18 cellular contexts compared by ENCODE assay signal in genomic region chr2:232863996-232864395, GRCh38.
"Had no signal": no experiment of that assay in that cellular context is flagged by ENCODE, and none has a peak within 500 bp of the region (broad histone marks: within the 10 kb centered on the region; RNA-seq: fewer than 3 reads in every experiment).

No MANE protein-coding gene starts in this region.

- H3K27me3 ChIP-seq: dorsolateral prefrontal cortex, right atrium auricular region, stomach, thyroid gland had no signal

- H3K9me3 ChIP-seq: lower lobe of right lung, prostate gland, right atrium auricular region, stomach, thyroid gland had no signal

- H3K36me3 ChIP-seq: prostate gland had no signal

- H3K4me1 ChIP-seq: lower lobe of right lung, prostate gland, right atrium auricular region, stomach, thyroid gland had no signal

- H3K4me3 ChIP-seq: dorsolateral prefrontal cortex, lower lobe of right lung, prostate gland, right atrium auricular region, smooth muscle cell, stomach, thyroid gland had no signal

- DNase-seq: dorsolateral prefrontal cortex; effector CD4-positive, alpha-beta T cell; left ventricle myocardium superior; lower lobe of right lung; naive thymus-derived CD8-positive, alpha-beta T cell; nephron progenitor cell; nucleus accumbens; stimulated activated CD4-positive, alpha-beta T cell treated with anti-CD3 and anti-CD28 coated beads, Interleukin-12 subunit alpha, Interleukin-12 subunit beta, amount 100 ng/mL, for 4 hours; stimulated activated CD4-positive, alpha-beta T cell treated with anti-CD3 and anti-CD28 coated beads, Interleukin-1b, Interleukin-23, amount 100 ng/mL, for 48 hours; stimulated activated CD4-positive, alpha-beta T cell treated with anti-CD3 and anti-CD28 coated beads, Interleukin-4, amount 100 ng/mL, for 1 hour; stimulated activated CD8-positive, alpha-beta memory T cell treated with anti-CD3 and anti-CD28 coated beads, Interleukin-4, amount 100 ng/mL, for 48 hours; stimulated activated naive CD4-positive, alpha-beta T cell; stomach; thyroid gland had no signal

- H3K27ac ChIP-seq: dorsolateral prefrontal cortex, lower lobe of right lung, prostate gland, right atrium auricular region, stomach, thyroid gland had no signal

- ATAC-seq: left ventricle myocardium superior; lower lobe of right lung; naive thymus-derived CD8-positive, alpha-beta T cell; sciatic nerve had no signal

- H3K4me2 ChIP-seq: smooth muscle cell had no signal
